ENCODE assay signal across 1 cellular context in genomic region chr1:234978397-234979291, GRCh38.
TF ChIP-seq lines count a peak whose summit lies in the region.

No MANE protein-coding gene starts in this region.

TF ChIP-seq in HepG2, 621 proteins besides CTCF, POLR2A, EP300 and RAD21 (continued from another document and continues in another):
- TF ChIP-seq ZNF512B (CRISPR knock-in tag; IDR thresholded peaks at IDR 0.05; ENCODE audit: borderline replicate concordance) (no peak), ZNF773 (CRISPR knock-in tag; IDR thresholded peaks at IDR 0.05; ENCODE audit: borderline replicate concordance) (no peak), ZFP62 (CRISPR knock-in tag; IDR thresholded peaks at IDR 0.05) (no peak), ZNF431 (CRISPR knock-in tag; IDR thresholded peaks at IDR 0.05; ENCODE audit: borderline replicate concordance, low read depth) (peak; percentile 68; the same call in 1 of the 2 replicates), TRAFD1 (CRISPR knock-in tag; IDR thresholded peaks at IDR 0.05; ENCODE audit: borderline replicate concordance) (peak; percentile 82; the same call in 1 of the 2 replicates), ZBTB10 (CRISPR knock-in tag; IDR thresholded peaks at IDR 0.05; ENCODE audit: borderline replicate concordance) (peak; percentile 100), KDM2A (CRISPR knock-in tag; IDR thresholded peaks at IDR 0.05; ENCODE audit: borderline replicate concordance, low read depth) (peak; percentile 61; the same call in 1 of the 2 replicates), DMTF1 (CRISPR knock-in tag; IDR thresholded peaks at IDR 0.05) (no peak), STAT6 (CRISPR knock-in tag; IDR thresholded peaks at IDR 0.05; ENCODE audit: borderline replicate concordance) (peak; percentile 88; the same call in 1 of the 2 replicates), HHEX (CRISPR knock-in tag; IDR thresholded peaks at IDR 0.05) (no peak), ZNF143 (CRISPR knock-in tag; IDR thresholded peaks at IDR 0.05) (0 out of 2 replicates have a peak, but pooled peaks have one; percentile 31), ZNF180 (CRISPR knock-in tag; IDR thresholded peaks at IDR 0.05; ENCODE audit: borderline replicate concordance, low read depth) (no peak), ATF7 (IDR thresholded peaks at IDR 0.05) (peak; percentile 73), ATF7 (CRISPR knock-in tag; IDR thresholded peaks at IDR 0.05) (peak; percentile 91), SNAPC4 (CRISPR knock-in tag; IDR thresholded peaks at IDR 0.05) (peak; percentile 47; the same call in 1 of the 2 replicates), MEIS1 (CRISPR knock-in tag; IDR thresholded peaks at IDR 0.05; ENCODE audit: borderline replicate concordance) (peak; percentile 50; the same call in 1 of the 2 replicates), CBX5 (CRISPR knock-in tag; IDR thresholded peaks at IDR 0.05; ENCODE audit: borderline replicate concordance) (peak; percentile 85; the same call in 1 of the 2 replicates), HOXA5 (CRISPR knock-in tag; IDR thresholded peaks at IDR 0.05) (peak; percentile 86; the same call in 1 of the 2 replicates), ZBTB40 (IDR thresholded peaks at IDR 0.05) (no peak), ZBTB40 (CRISPR knock-in tag; IDR thresholded peaks at IDR 0.05) (peak; percentile 77; the same call in 1 of the 2 replicates), ZNF256 (CRISPR knock-in tag; conservative IDR thresholded peaks at IDR 0.05) (no peak)
